1 cellular context compared by ENCODE assay signal in genomic region chr12:83196694-83197350, GRCh38.
TF ChIP-seq lines count a peak whose summit lies in the region.

No MANE protein-coding gene starts in this region.

TF ChIP-seq in K562, 482 proteins besides CTCF, POLR2A, EP300 and RAD21 (continued from another document and continues in another):
- TF ChIP-seq NFYB (IDR thresholded peaks at IDR 0.05; ENCODE audit: extremely low read depth, insufficient read length) (no peak), SRSF3 (IDR thresholded peaks at IDR 0.05; ENCODE audit: insufficient read depth, low read length) (no peak), NFRKB (IDR thresholded peaks at IDR 0.05; ENCODE audit: low read depth) (no peak), ZC3H8 (IDR thresholded peaks at IDR 0.05) (no peak), ZNF224 (CRISPR knock-in tag; IDR thresholded peaks at IDR 0.05) (no peak), SNRNP70 (optimal IDR thresholded peaks at IDR 0.05; ENCODE audit: low read depth, low read length) (no peak), ZNF584 (CRISPR knock-in tag; IDR thresholded peaks at IDR 0.05; ENCODE audit: low read depth) (no peak), ZNF551 (CRISPR knock-in tag; IDR thresholded peaks at IDR 0.05) (no peak), NCOA6 (IDR thresholded peaks at IDR 0.05) (0 out of 2 replicates have a peak, but pooled peaks have one; percentile 22), GTF2E2 (tag; IDR thresholded peaks at IDR 0.05) (no peak; the same call in 1 of the 2 replicates), RNF219 (CRISPR knock-in tag; IDR thresholded peaks at IDR 0.05) (no peak), KLF13 (tag; IDR thresholded peaks at IDR 0.05; ENCODE audit: borderline replicate concordance, low read depth) (no peak), FOXM1 (IDR thresholded peaks at IDR 0.05; ENCODE audit: low read depth) (peak; percentile 38; the same call in 1 of the 2 replicates), FOXM1 (CRISPR knock-in tag; IDR thresholded peaks at IDR 0.05; ENCODE audit: low read depth) (no peak), IRF1 (CRISPR knock-in tag; IDR thresholded peaks at IDR 0.05; ENCODE audit: borderline replicate concordance) (no peak), HNRNPLL (IDR thresholded peaks at IDR 0.05; ENCODE audit: low read depth, low read length, poor library complexity, severe bottlenecking) (no peak), ZSCAN32 (CRISPR knock-in tag; IDR thresholded peaks at IDR 0.05) (no peak), ZNF197 (CRISPR knock-in tag; IDR thresholded peaks at IDR 0.05; ENCODE audit: low read depth) (0 out of 2 replicates have a peak, but pooled peaks have one; percentile 27), NR3C1 (CRISPR knock-in tag; IDR thresholded peaks at IDR 0.05) (no peak), MTA3 (IDR thresholded peaks at IDR 0.05; ENCODE audit: borderline replicate concordance) (no peak), NCOA1 (IDR thresholded peaks at IDR 0.05; ENCODE audit: low read depth) (no peak), SIN3A (IDR thresholded peaks at IDR 0.05; ENCODE audit: borderline replicate concordance in 2 of 2, control insufficient read depth in 1 of 2, low read depth in 2 of 2, low read length in 2 of 2) (no peak), NR0B1 (IDR thresholded peaks at IDR 0.05; ENCODE audit: partially characterized antibody) (no peak), FOXP4 (CRISPR knock-in tag; IDR thresholded peaks at IDR 0.05; ENCODE audit: borderline replicate concordance) (no peak), HDAC3 (IDR thresholded peaks at IDR 0.05; ENCODE audit: borderline replicate concordance, partially characterized antibody) (peak; percentile 73), PHTF2 (CRISPR knock-in tag; IDR thresholded peaks at IDR 0.05) (no peak), NFE2 (IDR thresholded peaks at IDR 0.05; ENCODE audit: low read depth) (no peak), TAF9B (IDR thresholded peaks at IDR 0.05; ENCODE audit: partially characterized antibody) (no peak), ZNF57 (CRISPR knock-in tag; IDR thresholded peaks at IDR 0.05) (no peak), NONO (IDR thresholded peaks at IDR 0.05; ENCODE audit: low read depth in 2 of 2, low read length in 1 of 2) (no peak), ZBTB49 (CRISPR knock-in tag; IDR thresholded peaks at IDR 0.05; ENCODE audit: borderline replicate concordance) (no peak), ZNF431 (CRISPR knock-in tag; IDR thresholded peaks at IDR 0.05) (no peak), ZNF79 (CRISPR knock-in tag; IDR thresholded peaks at IDR 0.05; ENCODE audit: low read depth) (no peak), LEF1 (IDR thresholded peaks at IDR 0.05) (peak; percentile 74; the same call in 1 of the 2 replicates), DDX20 (tag; IDR thresholded peaks at IDR 0.05; ENCODE audit: low read depth) (no peak), ATF4 (CRISPR knock-in tag; IDR thresholded peaks at IDR 0.05) (no peak), E2F8 (IDR thresholded peaks at IDR 0.05; ENCODE audit: low read depth, partially characterized antibody) (no peak), ZNF830 (CRISPR knock-in tag; IDR thresholded peaks at IDR 0.05) (no peak), PCBP1 (IDR thresholded peaks at IDR 0.05; ENCODE audit: low read depth, low read length, poor library complexity, severe bottlenecking) (no peak), PCBP2 (IDR thresholded peaks at IDR 0.05; ENCODE audit: low read depth, low read length, poor library complexity, severe bottlenecking) (no peak), NFXL1 (CRISPR knock-in tag; IDR thresholded peaks at IDR 0.05) (no peak), ZNF668 (CRISPR knock-in tag; IDR thresholded peaks at IDR 0.05) (no peak), ZNF217 (CRISPR knock-in tag; IDR thresholded peaks at IDR 0.05) (no peak), ZKSCAN3 (CRISPR knock-in tag; IDR thresholded peaks at IDR 0.05) (no peak), ARID1B (IDR thresholded peaks at IDR 0.05) (peak; percentile 79), MTA1 (IDR thresholded peaks at IDR 0.05; ENCODE audit: borderline replicate concordance) (no peak), THRAP3 (IDR thresholded peaks at IDR 0.05; ENCODE audit: borderline replicate concordance) (no peak), U2AF2 (optimal IDR thresholded peaks at IDR 0.05; ENCODE audit: low read depth, low read length) (no peak), E4F1 (CRISPR knock-in tag; IDR thresholded peaks at IDR 0.05; ENCODE audit: borderline replicate concordance) (no peak), TBP (optimal IDR thresholded peaks at IDR 0.05; ENCODE audit: low read depth, low read length) (peak; percentile 22), DPF2 (IDR thresholded peaks at IDR 0.05) (peak; percentile 79), ZNF174 (CRISPR knock-in tag; IDR thresholded peaks at IDR 0.05) (no peak), CSDE1 (IDR thresholded peaks at IDR 0.05) (no peak)
